Comparison of ENCODE assay signal across 23 cellular contexts in genomic region chr18:79117791-79118190, GRCh38.
"Had no signal": no experiment of that assay in that cellular context is flagged by ENCODE, and none has a peak within 500 bp of the region (broad histone marks: within the 10 kb centered on the region; RNA-seq: fewer than 3 reads in every experiment).

No MANE protein-coding gene starts in this region.

- ATAC-seq: esophagus mucosa, foreskin keratinocyte, left lobe of liver, natural killer cell had no signal

- H3K27ac ChIP-seq: dorsolateral prefrontal cortex, epithelial cell of prostate, foreskin keratinocyte, ovary, stomach, thyroid gland had no signal

- DNase-seq: cortex of kidney; dorsolateral prefrontal cortex; effector CD4-positive, alpha-beta T cell; foreskin keratinocyte; hypothalamus; immature natural killer cell; kidney; natural killer cell; occipital lobe; ovary; stimulated activated CD4-positive, alpha-beta T cell treated with anti-CD3 and anti-CD28 coated beads, Interleukin-12 subunit alpha, Interleukin-12 subunit beta, amount 100 ng/mL, for 4 hours; stimulated activated CD4-positive, alpha-beta T cell treated with anti-CD3 and anti-CD28 coated beads, Interleukin-1b, Interleukin-23, amount 100 ng/mL, for 48 hours; stimulated activated CD4-positive, alpha-beta T cell treated with anti-CD3 and anti-CD28 coated beads, Interleukin-4, amount 100 ng/mL, for 1 hour; stimulated activated CD8-positive, alpha-beta memory T cell treated with anti-CD3 and anti-CD28 coated beads, Interleukin-4, amount 100 ng/mL, for 48 hours; stimulated activated naive CD4-positive, alpha-beta T cell treated with Interleukin-2 at 50 U/mL for 16 hours; stomach; thyroid gland; trophoblast cell had no signal

- H3K27me3 ChIP-seq: dorsolateral prefrontal cortex, foreskin keratinocyte, ovary, stomach, thyroid gland had no signal

- H3K9me3 ChIP-seq: ovary, stomach, thyroid gland had no signal

- H3K4me1 ChIP-seq: foreskin keratinocyte, stomach, thyroid gland had no signal

- H3K36me3 ChIP-seq: ovary, thyroid gland had no signal

- H3K4me3 ChIP-seq: dorsolateral prefrontal cortex, lung, ovary, smooth muscle cell, stomach, thyroid gland had no signal

- FAIRE-seq: kidney had no signal

- H3K4me2 ChIP-seq: smooth muscle cell had no signal
